16 cellular contexts compared by ENCODE assay signal in genomic region chr6:31861150-31861549, GRCh38. TPM values are rescaled to one million over a fixed set of nuclear protein-coding genes. Genes with fewer than 3 reads are reported as not detected.
DNase-seq lines count a peak whose midpoint lies in the region; ATAC-seq and TF ChIP-seq lines count a peak whose summit lies in the region.
"Had no signal": no experiment of that assay in that cellular context is flagged by ENCODE, and none has a peak within 500 bp of the region (broad histone marks: within the 10 kb centered on the region; RNA-seq: fewer than 3 reads in every experiment).

No MANE protein-coding gene starts in this region.

- no peak overlapping the region for H3K27ac ChIP-seq in ACC112 (ENCODE audit: low read depth, low read length)
- no peak overlapping the region for H3K27ac ChIP-seq in CD4-positive, alpha-beta memory T cell (ENCODE audit: low read depth, low read length)
- no peak overlapping the region for H3K27ac ChIP-seq in effector memory CD4-positive, alpha-beta T cell (ENCODE audit: insufficient read depth, low read length, poor library complexity, severe bottlenecking)
- H3K27ac ChIP-seq: body of pancreas, esophagus squamous epithelium had no signal

- peaks cover 14 to 33% (median 23%) of the 10 kb centered on the region in 4 donors for H3K4me1 Mint-ChIP-seq in CD4-positive, alpha-beta memory T cell
- H3K4me1 Mint-ChIP-seq in activated naive CD8-positive, alpha-beta T cell (ENCODE audit: low read depth): peaks cover 21% of the 10 kb centered on the region
- H3K4me1 Mint-ChIP-seq in natural killer cell: peaks cover 20 to 33% of the 10 kb centered on the region in 2 donors

- peak overlapping the region; percentile 81 for H3K4me3 ChIP-seq in ACC112 (ENCODE audit: low read depth, low read length)
- H3K4me3 ChIP-seq in CD4-positive, alpha-beta memory T cell (ENCODE audit: low read length in 2 of 2): no peak overlapping the region
- H3K4me3 ChIP-seq in effector memory CD4-positive, alpha-beta T cell (ENCODE audit: insufficient read depth, low read depth, low read length, poor library complexity, severe bottlenecking): no peak overlapping the region
- H3K4me3 ChIP-seq: body of pancreas had no signal

- no peak for TF ChIP-seq CTCF in natural killer cell (IDR thresholded peaks at IDR 0.05)

- peaks cover 8 to 42% of the 10 kb centered on the region in 2 donors for H3K36me3 Mint-ChIP-seq in CD4-positive, alpha-beta memory T cell
- peaks cover 2% of the 10 kb centered on the region for H3K36me3 Mint-ChIP-seq in activated naive CD8-positive, alpha-beta T cell
- no peaks in the 10 kb centered on the region for H3K36me3 Mint-ChIP-seq in natural killer cell

- peaks cover 4% of the 10 kb centered on the region; the same call in 1 of the 2 replicates for H3K36me3 ChIP-seq in ACC112 (ENCODE audit: insufficient read depth, low read length)
- H3K36me3 ChIP-seq in CD4-positive, alpha-beta memory T cell (ENCODE audit: insufficient read depth, low read length): peaks cover 6% of the 10 kb centered on the region
- H3K36me3 ChIP-seq in effector memory CD4-positive, alpha-beta T cell (ENCODE audit: control insufficient read depth, insufficient read depth, low read length): peaks cover 17% of the 10 kb centered on the region

- H3K27me3 Mint-ChIP-seq in CD4-positive, alpha-beta memory T cell: peaks cover 0 to 2% of the 10 kb centered on the region in 2 donors
- no peaks in the 10 kb centered on the region for H3K27me3 Mint-ChIP-seq in activated naive CD8-positive, alpha-beta T cell
- H3K27me3 Mint-ChIP-seq in natural killer cell (ENCODE audit: low read depth in 2 of 2): no peaks in the 10 kb centered on the region

- H2AFZ ChIP-seq in ACC112 (ENCODE audit: low read length, unreplicated experiment): no peak overlapping the region

- no peaks in the 10 kb centered on the region for H3K27me3 ChIP-seq in ACC112 (ENCODE audit: insufficient read depth, low read length)
- H3K27me3 ChIP-seq in CD4-positive, alpha-beta memory T cell (ENCODE audit: insufficient read depth, low read length): no peaks in the 10 kb centered on the region
- no peaks in the 10 kb centered on the region for H3K27me3 ChIP-seq in effector memory CD4-positive, alpha-beta T cell (replicated peaks; ENCODE audit: control insufficient read depth, insufficient read depth, low read length, poor library complexity, severe bottlenecking)
- H3K27me3 ChIP-seq: body of pancreas, esophagus squamous epithelium, heart left ventricle had no signal

- peak overlapping the region in 5 of 7 donors; percentile 42 to 97 (median 95) for H3K27ac Mint-ChIP-seq in CD4-positive, alpha-beta memory T cell
- no peak overlapping the region for H3K27ac Mint-ChIP-seq in activated naive CD8-positive, alpha-beta T cell
- H3K27ac Mint-ChIP-seq in natural killer cell: peak overlapping the region in 1 of 2 donors; percentile 99

- H3K79me2 ChIP-seq in ACC112 (ENCODE audit: control insufficient read depth, insufficient read depth, low read length, unreplicated experiment): peaks cover 7% of the 10 kb centered on the region

- H3K4me1 ChIP-seq in ACC112 (ENCODE audit: control insufficient read depth, insufficient read depth, low read length, unreplicated experiment): peaks cover 6% of the 10 kb centered on the region
- peaks cover 16% of the 10 kb centered on the region for H3K4me1 ChIP-seq in CD4-positive, alpha-beta memory T cell (ENCODE audit: insufficient read depth, low read length)
- peaks cover 16% of the 10 kb centered on the region for H3K4me1 ChIP-seq in effector memory CD4-positive, alpha-beta T cell (ENCODE audit: control insufficient read depth, insufficient read depth, low read length, poor library complexity, severe bottlenecking)

- intact Hi-C loops in CD4-positive, alpha-beta memory T cell (cut with micrococcal nuclease): loop anchor here (5.0 kb wide), 1 partner anchor 39 kb away; no protein-coding TSS in a partner anchor
- intact Hi-C loops in natural killer cell (cut with micrococcal nuclease): no loop called here

- peaks cover 0 to 2% (median 0%) of the 10 kb centered on the region in 8 donors for H3K9me3 Mint-ChIP-seq in CD4-positive, alpha-beta memory T cell
- no peaks in the 10 kb centered on the region for H3K9me3 Mint-ChIP-seq in activated naive CD8-positive, alpha-beta T cell (ENCODE audit: low read depth)
- no peaks in the 10 kb centered on the region for H3K9me3 Mint-ChIP-seq in natural killer cell

- peak overlapping the region in 7 of 8 donors; percentile 17 to 95 (median 91) for H3K4me3 Mint-ChIP-seq in CD4-positive, alpha-beta memory T cell
- H3K4me3 Mint-ChIP-seq in activated naive CD8-positive, alpha-beta T cell: peak overlapping the region; percentile 94
- H3K4me3 Mint-ChIP-seq in natural killer cell: peak overlapping the region; percentile 96

- no peaks in the 10 kb centered on the region for H3K9me3 ChIP-seq in CD4-positive, alpha-beta memory T cell (ENCODE audit: control insufficient read depth in 1 of 2, low read length in 2 of 2)
- no peaks in the 10 kb centered on the region for H3K9me3 ChIP-seq in effector memory CD4-positive, alpha-beta T cell (ENCODE audit: control insufficient read depth, low read length)
- H3K9me3 ChIP-seq: body of pancreas, esophagus squamous epithelium, heart left ventricle had no signal

- DNase-seq in CD4-positive, alpha-beta memory T cell: no peak
- DNase-seq in natural killer cell (no peak), SIG-M5 (lab: John Stamatoyannopoulos, UW) (no peak), NCI-H345 treated with DMSO at 0.1 percent for 48 hours (lab: John Stamatoyannopoulos, UW; ENCODE audit: unreplicated experiment) (no peak), foreskin melanocyte (no peak)
- no peak for DNase-seq in effector memory CD4-positive, alpha-beta T cell
- DNase-seq: activated CD4-positive, alpha-beta T cell treated with anti-CD3 and anti-CD28 coated beads for 48 hours; activated gamma-delta T cell treated with Interleukin-2 at 50 U/mL for 16 hours; AML-193; body of pancreas; esophagus squamous epithelium; heart left ventricle; IMR-90; NCI-H1048 had no signal

- CTCF ChIA-PET in CD4-positive, alpha-beta memory T cell (lab: Charles Lee; ENCODE audit: partially characterized antibody): no interaction called here

- ATAC-seq in natural killer cell: no peak
- ATAC-seq: body of pancreas, heart left ventricle had no signal

- POLR2A ChIA-PET in CD4-positive, alpha-beta memory T cell (lab: Charles Lee; ENCODE audit: partially characterized antibody): interaction anchor here (3.2 kb wide), 1 partner anchor 131 kb away, joined by 16 read pairs; the partner anchor contains the start of gene DDAH2

RNA-seq across cellular contexts. Expression of gene NEU1, which starts 1.5 kb away (rescaled TPM):
- total RNA-seq in CD4-positive, alpha-beta memory T cell: 10 to 100 TPM; 19.6 to 21.1 TPM
- 10 to 100 TPM; 22.5 to 23.4 TPM for polyA plus RNA-seq in CD4-positive, alpha-beta memory T cell
- 10 to 100 TPM; 36.1 to 69.6 (median 51.5) TPM for total RNA-seq in natural killer cell

RNA-seq across cellular contexts. Expression of gene SLC44A4, which starts 17.6 kb away (rescaled TPM):
- not detected for total RNA-seq in CD4-positive, alpha-beta memory T cell
- polyA plus RNA-seq in CD4-positive, alpha-beta memory T cell: under 1 TPM in 1 of 2 donors, not detected in 1; 0.11 TPM
- total RNA-seq in natural killer cell: under 1 TPM in 1 of 3 donors, not detected in 2; 0.48 TPM
- total RNA-seq: heart left ventricle had no signal

RNA-seq across cellular contexts. Expression of gene HSPA1B, which starts 33.6 kb away (rescaled TPM):
- 10 to 100 TPM; 58.0 to 60.8 TPM for total RNA-seq in CD4-positive, alpha-beta memory T cell
- 1 to 10 TPM; 1.9 to 5.3 TPM for polyA plus RNA-seq in CD4-positive, alpha-beta memory T cell
- 100 to 1,000 TPM in 1 of 3 donors, 10 to 100 TPM in 1, 1 to 10 TPM in 1; 8.5 to 112 (median 15.3) TPM for total RNA-seq in natural killer cell

RNA-seq across cellular contexts. Expression of gene EHMT2, which starts 36.3 kb away (rescaled TPM):
- total RNA-seq in CD4-positive, alpha-beta memory T cell: 10 to 100 TPM; 79.1 to 82.1 TPM
- 10 to 100 TPM; 24.1 to 47.9 TPM for polyA plus RNA-seq in CD4-positive, alpha-beta memory T cell
- 10 to 100 TPM; 49.3 to 56.6 (median 55.8) TPM for total RNA-seq in natural killer cell

RNA-seq across cellular contexts. Expression of gene ZBTB12, which starts 40.7 kb away (rescaled TPM):
- 1 to 10 TPM; 2.4 to 2.5 TPM for total RNA-seq in CD4-positive, alpha-beta memory T cell
- not detected for polyA plus RNA-seq in CD4-positive, alpha-beta memory T cell
- under 1 TPM; 0.54 to 0.77 (median 0.63) TPM for total RNA-seq in natural killer cell
